ENCODE assay signal across 17 cellular contexts in genomic region chr1:93434088-93434487, GRCh38. TPM values are rescaled to one million over a fixed set of nuclear protein-coding genes. Genes with fewer than 3 reads are reported as not detected.
DNase-seq lines count a peak whose midpoint lies in the region; ATAC-seq, FAIRE-seq and TF ChIP-seq lines count a peak whose summit lies in the region.
"Had no signal": no experiment of that assay in that cellular context is flagged by ENCODE, and none has a peak within 500 bp of the region (broad histone marks: within the 10 kb centered on the region; RNA-seq: fewer than 3 reads in every experiment).

No MANE protein-coding gene starts in this region.

- no peaks in the 10 kb centered on the region for H3K79me1 ChIP-seq in mesendoderm (ENCODE audit: low read length)

- H2AK5ac ChIP-seq in mesendoderm (ENCODE audit: low read length) = no peak overlapping the region

- in situ Hi-C loops in K562 (cut with MboI) = loop anchor here (10.0 kb wide), 2 partner anchors 129 to 401 kb away; no protein-coding TSS in a partner anchor

- H2BK15ac ChIP-seq in mesendoderm (replicated peaks; ENCODE audit: low read depth) = no peak overlapping the region

- 0 out of 2 replicates have a peak, but pooled peaks cover 7% of the 10 kb centered on the region for H3K4me1 ChIP-seq in BLaER1
- no peaks in the 10 kb centered on the region for H3K4me1 ChIP-seq in K562 (replicated peaks in 1 of 2; ENCODE audit: control insufficient read depth in 2 of 2, insufficient read depth in 2 of 2, low read length in 2 of 2)
- H3K4me1 ChIP-seq in mesendoderm (ENCODE audit: control insufficient read depth, low read depth, low read length) = no peaks in the 10 kb centered on the region
- H3K4me1 ChIP-seq: BE2C had no signal

- H3K27ac Mint-ChIP-seq in stimulated activated memory B cell treated with anti-CD40 and anti-IgM and Interleukin-4, amounts not matched to agents 10 μg/mL and 1 μg/mL and 100 μg/mL, for 72 hours = no peak overlapping the region
- H3K27ac Mint-ChIP-seq: CD4-positive, alpha-beta T cell had no signal

- 0 out of 2 replicates have a peak overlapping the region, but pooled peaks have one; percentile 3 for H3K4me3 ChIP-seq in BLaER1
- no peak overlapping the region for H3K4me3 ChIP-seq in K562
- no peak overlapping the region for H3K4me3 ChIP-seq in mesendoderm (ENCODE audit: low read length)

- H4K20me1 ChIP-seq in BLaER1 (no peaks in the 10 kb centered on the region), K562 (replicated peaks; ENCODE audit: control insufficient read depth, insufficient read depth, low read length) (no peaks in the 10 kb centered on the region)

- H3K4me1 Mint-ChIP-seq in stimulated activated memory B cell treated with anti-CD40 and anti-IgM and Interleukin-4, amounts not matched to agents 10 μg/mL and 1 μg/mL and 100 μg/mL, for 72 hours = no peaks in the 10 kb centered on the region

- H3K27ac ChIP-seq in BLaER1 (no peak overlapping the region), K562 (ENCODE audit: extremely low read depth, low read depth, low read length) (no peak overlapping the region), mesendoderm (ENCODE audit: low read depth, low read length) (no peak overlapping the region)
- H3K27ac ChIP-seq: C4-2B had no signal

- H3K9ac ChIP-seq in BLaER1 (no peak overlapping the region), K562 (ENCODE audit: insufficient read depth in 1 of 2, low read depth in 2 of 2, low read length in 2 of 2) (no peak overlapping the region), mesendoderm (ENCODE audit: low read length) (no peak overlapping the region)

- TF ChIP-seq CTCF in K562 (IDR thresholded peaks at IDR 0.05 in 2 of 3, conservative IDR thresholded peaks at IDR 0.05 in 1 of 3; ENCODE audit: insufficient read depth in 2 of 3, low read depth in 1 of 3, low read length in 3 of 3) = no peak

- no peak overlapping the region for H2BK120ac ChIP-seq in mesendoderm (ENCODE audit: low read depth, low read length)

- H2BK5ac ChIP-seq in mesendoderm (ENCODE audit: low read length) = no peak overlapping the region

- CTCF ChIA-PET in K562 (lab: Yijun Ruan, JAX; ENCODE audit: low intra/inter-chr PET ratio) = no interaction called here

- TF ChIP-seq EP300 in K562 (IDR thresholded peaks at IDR 0.05; ENCODE audit: low read length) = no peak

- H4K8ac ChIP-seq in mesendoderm (ENCODE audit: low read depth, low read length) = no peak overlapping the region

- ATAC-seq in K562 (no peak), GM21515 (IDR thresholded peaks at IDR 0.05; ENCODE audit: unreplicated experiment) (no peak)
- ATAC-seq in stimulated activated memory B cell treated with anti-CD40 and anti-IgM and Interleukin-4, amounts not matched to agents 10 μg/mL and 1 μg/mL and 100 μg/mL, for 72 hours = peak; percentile 31
- ATAC-seq: HCT116 had no signal

- H3K9me3 Mint-ChIP-seq in stimulated activated memory B cell treated with anti-CD40 and anti-IgM and Interleukin-4, amounts not matched to agents 10 μg/mL and 1 μg/mL and 100 μg/mL, for 72 hours = no peaks in the 10 kb centered on the region
- H3K9me3 Mint-ChIP-seq: CD4-positive, alpha-beta T cell had no signal

- no peaks in the 10 kb centered on the region for H3K36me3 Mint-ChIP-seq in stimulated activated memory B cell treated with anti-CD40 and anti-IgM and Interleukin-4, amounts not matched to agents 10 μg/mL and 1 μg/mL and 100 μg/mL, for 72 hours

- intact Hi-C loops in K562 (cut with micrococcal nuclease) = no loop called here

- H3K23ac ChIP-seq in mesendoderm (ENCODE audit: low read length) = no peak overlapping the region

- TF ChIP-seq RAD21 in K562 (CRISPR knock-in tag; conservative IDR thresholded peaks at IDR 0.05 in 1 of 2, IDR thresholded peaks at IDR 0.05 in 1 of 2) = no peak

- no peak overlapping the region for H3K18ac ChIP-seq in mesendoderm (ENCODE audit: low read length)

- H3K27me3 ChIP-seq in BLaER1 (no peaks in the 10 kb centered on the region), K562 (ENCODE audit: control insufficient read depth in 2 of 2, insufficient read depth in 2 of 2, low read length in 2 of 2) (no peaks in the 10 kb centered on the region), mesendoderm (ENCODE audit: insufficient read depth, low read length, poor library complexity) (no peaks in the 10 kb centered on the region)
- H3K27me3 ChIP-seq: BE2C had no signal

- POLR2A ChIA-PET in K562 (lab: Yijun Ruan, JAX) = interaction anchor here (0.7 to 1.3 kb wide), 4 partner anchors 13 to 412 kb away, joined by 3 to 4 read pairs (median 3); no protein-coding TSS in a partner anchor

- BruUV-seq in K562 (replicated peaks; lab: Mats Ljungman, UMichigan) = no TSS peak

- no peak overlapping the region for H4K5ac ChIP-seq in mesendoderm (ENCODE audit: low read length)

- FAIRE-seq in K562 (lab: Jason Lieb, UNC) = no peak
- FAIRE-seq: HTR-8/SVneo had no signal

- H3K9me3 ChIP-seq in BLaER1 (peaks cover 22% of the 10 kb centered on the region), K562 (replicated peaks; ENCODE audit: control insufficient read depth, insufficient read depth, low read depth, low read length) (peaks cover 4% of the 10 kb centered on the region)
- H3K9me3 ChIP-seq: BE2C had no signal

- no peaks in the 10 kb centered on the region for H3K9me1 ChIP-seq in K562 (ENCODE audit: control insufficient read depth, insufficient read depth, low read length)

- H2AFZ ChIP-seq in K562 (ENCODE audit: low read depth, low read length) = no peak overlapping the region

- DNase-seq in K562 (ENCODE audit: extremely low read depth in 1 of 4, low spot score in 3 of 4) (no peak), mesendoderm (peak; percentile 38), SIG-M5 treated with dmso at 0.1 percent for 504 hours (lab: John Stamatoyannopoulos, UW; ENCODE audit: unreplicated experiment) (no peak)
- DNase-seq: BE2C; CD4-positive, alpha-beta T cell; DMS153; DMS79 treated with DMSO at 0.1 percent for 48 hours; GF-D8; GOT3; H7; IMR-90 had no signal

- H3K79me2 ChIP-seq in K562 (ENCODE audit: control insufficient read depth, insufficient read depth, low read length) (no peaks in the 10 kb centered on the region), mesendoderm (ENCODE audit: control insufficient read depth, insufficient read depth, low read length) (no peaks in the 10 kb centered on the region)

- no peaks in the 10 kb centered on the region for H3K27me3 Mint-ChIP-seq in stimulated activated memory B cell treated with anti-CD40 and anti-IgM and Interleukin-4, amounts not matched to agents 10 μg/mL and 1 μg/mL and 100 μg/mL, for 72 hours
- H3K27me3 Mint-ChIP-seq: CD4-positive, alpha-beta T cell had no signal

- no peak for TF ChIP-seq POLR2A in K562 (conservative IDR thresholded peaks at IDR 0.05)

- H3K56ac ChIP-seq in mesendoderm (ENCODE audit: low read length) = no peak overlapping the region

- H3K4me3 Mint-ChIP-seq in stimulated activated memory B cell treated with anti-CD40 and anti-IgM and Interleukin-4, amounts not matched to agents 10 μg/mL and 1 μg/mL and 100 μg/mL, for 72 hours = no peak overlapping the region
- H3K4me3 Mint-ChIP-seq: CD4-positive, alpha-beta T cell had no signal

- H3K36me3 ChIP-seq in BLaER1 (no peaks in the 10 kb centered on the region), K562 (ENCODE audit: control insufficient read depth, insufficient read depth, low read length) (no peaks in the 10 kb centered on the region), mesendoderm (ENCODE audit: control insufficient read depth, insufficient read depth, low read length) (no peaks in the 10 kb centered on the region)
- H3K36me3 ChIP-seq: BE2C had no signal

- no peak overlapping the region for H3K4me2 ChIP-seq in BLaER1
- no peak overlapping the region for H3K4me2 ChIP-seq in K562 (ENCODE audit: insufficient read depth, low read length)
- H3K4me2 ChIP-seq in mesendoderm (ENCODE audit: low read length) = no peak overlapping the region

- no peak overlapping the region for H3K4ac ChIP-seq in mesendoderm (ENCODE audit: low read depth, low read length)

- WGBS in K562 (ENCODE audit: insufficient coverage, low coverage, missing lambda C conversion rate) = 0% methylated on average over 3 of the region's 3 CpGs
- WGBS in mesendoderm (ENCODE audit: extremely low coverage, insufficient coverage, low lambda C conversion rate) = no CpG with 5 or more reads among the region's 3 CpGs

TF ChIP-seq in K562, 482 proteins besides CTCF, POLR2A, EP300 and RAD21:
- TF ChIP-seq CBX3 (IDR thresholded peaks at IDR 0.05; ENCODE audit: borderline replicate concordance in 1 of 2, low read length in 2 of 2) = 0 out of 3 replicates have a peak, but pooled peaks of 1 of the 2 experiments have one; percentile 26
- no peak for TF ChIP-seq ZNF696 (CRISPR knock-in tag; conservative IDR thresholded peaks at IDR 0.05)
- peak; percentile 42; the same call in 1 of the 2 replicates for TF ChIP-seq TRIM28 (IDR thresholded peaks at IDR 0.05)
- no peak for TF ChIP-seq CHD1 (IDR thresholded peaks at IDR 0.05; ENCODE audit: low read length)

RNA-seq across cellular contexts. Expression of gene FNBP1L, which starts 13.8 kb away (rescaled TPM):
- 2.6 and 11.8 TPM in 2 replicates for total RNA-seq in K562 (2011; cell fraction: chromatin; rRNA removed; ENCODE audit: low replicate concordance)
- total RNA-seq in K562 (2011; cell fraction: nucleolus; rRNA removed) = 1.0 and 2.1 TPM in 2 replicates
- 5.1 and 7.2 TPM in 2 replicates for total RNA-seq in K562 (2011; cell fraction: nucleoplasm; rRNA removed)
- total RNA-seq in K562 (2014; rRNA removed) (4.4 and 5.9 TPM in 2 replicates), K562 (2014; rRNA removed; fragmentation: Illumina TruSeq; extraction: Trizol) (6.1 and 6.6 TPM in 2 replicates), K562 (2015; rRNA removed; fragmentation: Illumina TruSeq; extraction: Trizol) (5.3 and 6.1 TPM in 2 replicates), K562 (2021) (4.4 TPM in 2 replicates)
- polyA plus RNA-seq in K562 (2011; rRNA removed) (6.9 and 9.6 TPM in 2 replicates), K562 (2014; fragmentation: Illumina TruSeq; extraction: Trizol) (5.9 and 6.7 TPM in 2 replicates), K562 (2014; fragmentation: Nextera tagmentation; extraction: Ambion mirVana) (1 to 10 TPM; 1.4 to 2.3 TPM), K562 (2014; rRNA removed) (4.1 and 4.7 TPM in 2 replicates)
- polyA plus RNA-seq in K562 (2011; cell fraction: cytosol; rRNA removed) = 1.4 and 4.7 TPM in 2 replicates
- 6.6 and 16.4 TPM in 2 replicates for polyA plus RNA-seq in K562 (2011; cell fraction: nucleus; rRNA removed)
- polyA plus RNA-seq in K562 (2012) = 3.7 and 4.0 TPM in 2 replicates
- 10.4 and 19.9 TPM in 2 replicates for polyA minus RNA-seq in K562 (2011; rRNA and poly(A)+ RNA removed)
- polyA minus RNA-seq in K562 (2011; cell fraction: cytosol; rRNA and poly(A)+ RNA removed) = 2.9 and 3.9 TPM in 2 replicates
- polyA minus RNA-seq in K562 (2011; cell fraction: nucleus; rRNA and poly(A)+ RNA removed) = 6.1 and 20.2 TPM in 2 replicates
- polyA plus RNA-seq in mesendoderm (2013, experiment 1 of 2) = 88.1 TPM
- 89.2 TPM for polyA plus RNA-seq in mesendoderm (2013, experiment 2 of 2)
